Comparison of ENCODE assay signal across 9 cellular contexts in genomic region chr13:102359264-102359663, GRCh38. TPM values are rescaled to one million over a fixed set of nuclear protein-coding genes. Genes with fewer than 3 reads are reported as not detected.
"Had no signal": no experiment of that assay in that cellular context is flagged by ENCODE, and none has a peak within 500 bp of the region (broad histone marks: within the 10 kb centered on the region; RNA-seq: fewer than 3 reads in every experiment).

No MANE protein-coding gene starts in this region.

- DNase-seq: GDM1, GF-D8 had no signal

- ATAC-seq: GM12878 had no signal

- H3K4me3 ChIP-seq: GM12878 had no signal

- FAIRE-seq: G401.6, GM12878, GM12891, GM12892, GM18507, GM19239 had no signal

RNA-seq across cellular contexts. Expression of gene FGF14, which starts 42.6 kb away (rescaled TPM):
- total RNA-seq: G401 had no signal
